In genomic region chr21:36966846-36967657, GRCh38 we compare ENCODE assay signal across 7 cellular contexts.
DNase-seq lines count a peak whose midpoint lies in the region; ATAC-seq lines count a peak whose summit lies in the region.

No MANE protein-coding gene starts in this region.

- peak overlapping the region; percentile 46 for H3K4me3 ChIP-seq in mucosa of stomach (ENCODE audit: low read length)

- no peaks in the 10 kb centered on the region for H3K9me3 ChIP-seq in mucosa of stomach (ENCODE audit: control insufficient read depth, low read length)

- peak; percentile 30 for ATAC-seq in GM18502 (IDR thresholded peaks at IDR 0.05; ENCODE audit: poor library complexity, unreplicated experiment)

- no peaks in the 10 kb centered on the region for H3K36me3 ChIP-seq in mucosa of stomach (ENCODE audit: control insufficient read depth, insufficient read depth, low read length)

- DNase-seq in HCEC 1CT, result peak; percentile 5
- peak; percentile 48 for DNase-seq in NCI-H345 treated with DMSO at 0.1 percent for 48 hours (lab: John Stamatoyannopoulos, UW; ENCODE audit: unreplicated experiment)
- no peak for DNase-seq in RPMI8226
- DNase-seq in effector CD4-positive, alpha-beta T cell, result no peak

- peak overlapping the region; percentile 1 for H3K27ac ChIP-seq in cingulate gyrus (ENCODE audit: low read depth, low read length)

- peak overlapping the region; percentile 64 for H3K9ac ChIP-seq in mucosa of stomach (ENCODE audit: low read length)

- H3K4me1 ChIP-seq in mucosa of stomach (ENCODE audit: control insufficient read depth, insufficient read depth, low read length), result peaks cover 10% of the 10 kb centered on the region

- no peaks in the 10 kb centered on the region for H3K27me3 ChIP-seq in mucosa of stomach (ENCODE audit: control insufficient read depth, insufficient read depth, low read length)

Comparison
In these comparisons a context has a peak if more than half of its experiments do, and no peak if none do; other contexts are left out.
1. DNase-seq: peak in HCEC 1CT (single experiment) and NCI-H345 treated with DMSO at 0.1 percent for 48 hours (single experiment); none in RPMI8226 (single experiment) and effector CD4-positive, alpha-beta T cell (single experiment).